19 cellular contexts compared by ENCODE assay signal in genomic region chr5:157710887-157711286, GRCh38. TPM values are rescaled to one million over a fixed set of nuclear protein-coding genes. Genes with fewer than 3 reads are reported as not detected.
A peak's percentile ranks its signal among the peaks of the same experiment; 100 is the strongest.
DNase-seq lines count a peak whose midpoint lies in the region; ATAC-seq, FAIRE-seq and TF ChIP-seq lines count a peak whose summit lies in the region.
"Had no signal": no experiment of that assay in that cellular context is flagged by ENCODE, and none has a peak within 500 bp of the region (broad histone marks: within the 10 kb centered on the region; RNA-seq: fewer than 3 reads in every experiment).

No MANE protein-coding gene starts in this region.

- peaks cover 13% of the 10 kb centered on the region for H3K4me1 Mint-ChIP-seq in activated T-helper 17 cell treated with anti-CD3 and anti-CD28 coated beads, Interleukin-2, amount 50 U/mL, for 72 hours

- WGBS in pancreas, 2 donors, result 39 to 43% methylated on average over 2 of the region's 2 CpGs

- TF ChIP-seq CTCF in foreskin fibroblast (IDR thresholded peaks at IDR 0.05; ENCODE audit: low read depth, low read length), result no peak
- no peak for TF ChIP-seq CTCF in pancreas (IDR thresholded peaks at IDR 0.05)

- no peaks in the 10 kb centered on the region for H3K36me3 Mint-ChIP-seq in activated T-helper 17 cell treated with anti-CD3 and anti-CD28 coated beads, Interleukin-2, amount 50 U/mL, for 72 hours (ENCODE audit: low read depth)

- H3K4me1 ChIP-seq in ACC112 (ENCODE audit: control insufficient read depth, insufficient read depth, low read length, unreplicated experiment) (peaks cover 11% of the 10 kb centered on the region), pancreas (no peaks in the 10 kb centered on the region)
- H3K4me1 ChIP-seq: esophagus squamous epithelium, uterus had no signal

- no peaks in the 10 kb centered on the region for H3K27me3 Mint-ChIP-seq in activated T-helper 17 cell treated with anti-CD3 and anti-CD28 coated beads, Interleukin-2, amount 50 U/mL, for 72 hours

- no peak overlapping the region for H3K4me3 Mint-ChIP-seq in activated T-helper 17 cell treated with anti-CD3 and anti-CD28 coated beads, Interleukin-2, amount 50 U/mL, for 72 hours
- H3K4me3 Mint-ChIP-seq: activated T-helper 1 cell treated with anti-CD3 and anti-CD28 coated beads, Interleukin-12 subunit alpha, Interleukin-12 subunit beta, Interleukin-2, Interleukin-4 antibody, amounts not matched to agents 30 ng/mL and 10 ng/mL and 1 ng/mL, durations not matched to agents 14 hours and 24 hours and 36 hours; nephron had no signal

- no peak overlapping the region for H3K27ac Mint-ChIP-seq in activated T-helper 17 cell treated with anti-CD3 and anti-CD28 coated beads, Interleukin-2, amount 50 U/mL, for 72 hours
- H3K27ac Mint-ChIP-seq: activated T-helper 1 cell treated with anti-CD3 and anti-CD28 coated beads, Interleukin-12 subunit alpha, Interleukin-12 subunit beta, Interleukin-2, Interleukin-4 antibody, amounts not matched to agents 30 ng/mL and 10 ng/mL and 1 ng/mL, durations not matched to agents 14 hours and 24 hours and 36 hours; nephron had no signal

- intact Hi-C loops in pancreas (cut with DNase I), result no loop called here

- ATAC-seq in activated T-helper 17 cell treated with anti-CD3 and anti-CD28 coated beads, Interleukin-2, amount 50 U/mL, for 72 hours (replicated peaks), result peak; percentile 92
- ATAC-seq in GM19463 (IDR thresholded peaks at IDR 0.05; ENCODE audit: unreplicated experiment) (no peak), GM21576 (IDR thresholded peaks at IDR 0.05; ENCODE audit: unreplicated experiment) (no peak), pancreas (no peak), HG03439 (IDR thresholded peaks at IDR 0.05; ENCODE audit: unreplicated experiment) (no peak)

- H3K79me2 ChIP-seq in ACC112 (ENCODE audit: control insufficient read depth, insufficient read depth, low read length, unreplicated experiment), result no peaks in the 10 kb centered on the region

- DNase-seq in HCEC 1CT (peak; percentile 92), foreskin fibroblast (peak; percentile 9 to 22), pancreas (no peak)
- DNase-seq: activated CD4-positive, alpha-beta T cell treated with anti-CD3 and anti-CD28 coated beads for 1 hour; cerebellar nuclear complex; esophagus squamous epithelium; GF-D8; NCI-H1105 treated with DMSO at 0.1 percent for 48 hours; NCI-H526; uterus had no signal

- H2AFZ ChIP-seq in ACC112 (ENCODE audit: low read length, unreplicated experiment), result no peak overlapping the region

- H3K4me3 ChIP-seq in ACC112 (ENCODE audit: low read depth, low read length), result peak overlapping the region; percentile 25
- H3K4me3 ChIP-seq in foreskin fibroblast (ENCODE audit: low read depth in 1 of 2, low read length in 2 of 2), result no peak overlapping the region
- H3K4me3 ChIP-seq in pancreas, result no peak overlapping the region
- H3K4me3 ChIP-seq: esophagus squamous epithelium, skin epidermis, uterus had no signal

- no peaks in the 10 kb centered on the region for H3K9me3 Mint-ChIP-seq in activated T-helper 17 cell treated with anti-CD3 and anti-CD28 coated beads, Interleukin-2, amount 50 U/mL, for 72 hours
- H3K9me3 Mint-ChIP-seq: activated T-helper 1 cell treated with anti-CD3 and anti-CD28 coated beads, Interleukin-12 subunit alpha, Interleukin-12 subunit beta, Interleukin-2, Interleukin-4 antibody, amounts not matched to agents 30 ng/mL and 10 ng/mL and 1 ng/mL, durations not matched to agents 14 hours and 24 hours and 36 hours; nephron had no signal

- peak overlapping the region; percentile 76 for H3K27ac ChIP-seq in ACC112 (ENCODE audit: low read depth, low read length)
- H3K27ac ChIP-seq in pancreas, result no peak overlapping the region
- H3K27ac ChIP-seq: C4-2B, esophagus squamous epithelium, skin epidermis, uterus had no signal

- H3K36me3 ChIP-seq in ACC112 (ENCODE audit: insufficient read depth, low read length), result no peaks in the 10 kb centered on the region
- no peaks in the 10 kb centered on the region for H3K36me3 ChIP-seq in pancreas
- H3K36me3 ChIP-seq: esophagus squamous epithelium, uterus had no signal

- no peaks in the 10 kb centered on the region for H3K27me3 ChIP-seq in ACC112 (ENCODE audit: insufficient read depth, low read length)
- H3K27me3 ChIP-seq in pancreas, result no peaks in the 10 kb centered on the region
- H3K27me3 ChIP-seq: esophagus squamous epithelium, uterus had no signal

- H3K9me3 ChIP-seq in pancreas, result no peaks in the 10 kb centered on the region
- H3K9me3 ChIP-seq: esophagus squamous epithelium, uterus had no signal

- FAIRE-seq in pancreas (lab: Jason Lieb, UNC), result no peak

RNA-seq across cellular contexts. Expression of gene THG1L, which starts 20.3 kb away (rescaled TPM):
- 10 to 100 TPM; 11.0 to 12.1 TPM for total RNA-seq in activated T-helper 17 cell treated with anti-CD3 and anti-CD28 coated beads, Interleukin-2, amount 50 U/mL, for 72 hours
- total RNA-seq in pancreas, result 10 to 100 TPM in 1 of 6 donors, 1 to 10 TPM in 5; 6.8 to 10.8 (median 9.1) TPM
- 1 to 10 TPM; 5.7 to 6.0 TPM for polyA plus RNA-seq in pancreas

RNA-seq across cellular contexts. Expression of gene LSM11, which starts 32.6 kb away (rescaled TPM):
- total RNA-seq in activated T-helper 17 cell treated with anti-CD3 and anti-CD28 coated beads, Interleukin-2, amount 50 U/mL, for 72 hours, result 1 to 10 TPM; 7.6 to 8.4 TPM
- 1 to 10 TPM; 1.5 to 2.7 (median 1.6) TPM for total RNA-seq in pancreas
- polyA plus RNA-seq in pancreas, result 1 to 10 TPM in 1 of 2 donors, under 1 TPM in 1; 0.57 to 1.2 TPM

RNA-seq across cellular contexts. Expression of gene C5orf52, which starts 39.6 kb away (rescaled TPM):
- total RNA-seq in activated T-helper 17 cell treated with anti-CD3 and anti-CD28 coated beads, Interleukin-2, amount 50 U/mL, for 72 hours, result not detected
- total RNA-seq in pancreas, result not detected
- polyA plus RNA-seq in pancreas, result not detected
- total RNA-seq: esophagus squamous epithelium, uterus had no signal

RNA-seq across cellular contexts. Expression of gene SOX30, which starts 58.6 kb away (rescaled TPM):
- 1 to 10 TPM in 1 of 2 donors, under 1 TPM in 1; 0.50 to 1.0 TPM for total RNA-seq in activated T-helper 17 cell treated with anti-CD3 and anti-CD28 coated beads, Interleukin-2, amount 50 U/mL, for 72 hours
- total RNA-seq in pancreas, result not detected
- under 1 TPM in 1 of 2 donors, not detected in 1; 0.05 TPM for polyA plus RNA-seq in pancreas
- total RNA-seq: esophagus squamous epithelium, uterus had no signal

Comparison
In these comparisons a context has a peak if more than half of its experiments do, and no peak if none do; other contexts are left out.
1. DNase-seq: peak in HCEC 1CT (single experiment) and foreskin fibroblast (2 of 2); none in pancreas (0 of 6).